In the genomic region with DNA sequence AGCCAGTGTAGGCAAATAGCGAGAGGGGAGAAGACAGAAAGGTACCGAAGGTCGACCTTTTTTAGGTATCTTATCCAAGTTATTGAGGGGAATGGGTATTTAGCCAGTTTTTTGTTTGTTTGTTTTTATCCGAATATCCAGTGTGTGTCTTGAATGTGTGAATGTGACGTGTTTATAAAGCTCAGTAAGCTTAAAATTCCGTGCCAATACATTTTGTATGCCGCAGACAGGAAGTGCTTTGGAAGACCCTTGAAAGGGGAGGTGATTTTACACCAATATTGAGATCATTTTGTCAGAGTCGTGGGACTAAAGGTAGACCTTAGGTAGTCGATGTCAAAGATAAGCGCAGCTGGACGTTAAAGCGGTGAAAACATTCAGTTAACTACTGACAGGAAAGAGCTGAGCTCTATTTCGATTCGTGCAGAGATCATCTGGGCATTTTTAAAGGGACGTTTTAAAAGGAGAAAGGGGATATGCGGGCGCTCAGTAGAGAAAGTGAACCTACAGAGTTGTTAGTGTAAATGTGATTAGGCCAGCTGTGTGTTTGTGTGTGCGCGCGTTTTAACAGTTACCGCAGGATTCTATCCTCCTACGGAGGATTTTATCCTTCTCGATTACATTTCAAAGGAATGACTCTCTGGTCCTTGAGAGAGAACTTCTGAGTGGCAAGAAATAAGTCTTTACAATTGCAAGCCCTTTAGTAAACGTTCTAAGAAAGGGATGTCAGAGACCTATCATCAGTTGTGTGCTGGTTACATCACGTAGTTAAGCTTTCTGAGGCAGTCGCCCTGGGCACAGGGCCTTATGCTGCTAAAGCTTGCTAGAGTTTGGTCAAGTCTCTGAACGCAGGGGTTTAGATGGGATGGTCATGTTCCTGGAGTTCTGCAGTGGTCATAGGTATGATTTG, we compare ENCODE assay signal across 8 cellular contexts. TPM values are rescaled to one million over a fixed set of nuclear protein-coding genes. Genes with fewer than 3 reads are reported as not detected.
DNase-seq lines count a peak whose midpoint lies in the region; ATAC-seq and TF ChIP-seq lines count a peak whose summit lies in the region.

No MANE protein-coding gene starts in this region.

- peaks cover 0 to 26% (median 21%) of the 10 kb centered on the region in 11 experiments; a peak in 18 of 22 replicates for H3K9me3 ChIP-seq in BLaER1 treated with 17β-estradiol and CSF1 and Interleukin-3, amounts not matched to agents 10 nM and 100 nM (replicated peaks in 1 of 11)
- H3K9me3 ChIP-seq in ectodermal cell (ENCODE audit: control insufficient read depth, low read length): no peaks in the 10 kb centered on the region

- no peak for TF ChIP-seq CTCF in GM20000 (IDR thresholded peaks at IDR 0.05; ENCODE audit: extremely low read depth, missing control alignments)

- DNase-seq in GM20000 (ENCODE audit: low spot score): peak; percentile 28
- peak; percentile 26 to 31 for DNase-seq in NOMO-1 (lab: John Stamatoyannopoulos, UW; ENCODE audit: unreplicated experiment in 2 of 2)
- peak; percentile 58 for DNase-seq in midbrain (lab: John Stamatoyannopoulos, UW)

- 3 to 4% methylated on average over 27 of the region's 27 CpGs for WGBS in ectodermal cell, 2 experiments

- H3K9ac ChIP-seq in BLaER1 treated with 17β-estradiol and CSF1 and Interleukin-3, amounts not matched to agents 10 nM and 100 nM: peak overlapping the region; percentile 87 to 96 (median 91)

- H4K20me1 ChIP-seq in BLaER1 treated with 17β-estradiol and CSF1 and Interleukin-3, amounts not matched to agents 10 nM and 100 nM: peaks cover 0 to 28% (median 25%) of the 10 kb centered on the region in 11 experiments; a peak in 16 of 22 replicates

- H3K36me3 ChIP-seq in BLaER1 treated with 17β-estradiol and CSF1 and Interleukin-3, amounts not matched to agents 10 nM and 100 nM: peaks cover 0 to 45% (median 21%) of the 10 kb centered on the region in 11 experiments; a peak in 14 of 22 replicates
- H3K36me3 ChIP-seq in ectodermal cell (ENCODE audit: control insufficient read depth, insufficient read depth, low read length): no peaks in the 10 kb centered on the region

- peaks cover 31 to 59% (median 36%) of the 10 kb centered on the region in 10 experiments for H3K4me1 ChIP-seq in BLaER1 treated with 17β-estradiol and CSF1 and Interleukin-3, amounts not matched to agents 10 nM and 100 nM
- peaks cover 12% of the 10 kb centered on the region for H3K4me1 ChIP-seq in ectodermal cell (ENCODE audit: control insufficient read depth, insufficient read depth, low read length)

- no peaks in the 10 kb centered on the region for H3K27me3 ChIP-seq in BLaER1 treated with 17β-estradiol and CSF1 and Interleukin-3, amounts not matched to agents 10 nM and 100 nM
- no peaks in the 10 kb centered on the region for H3K27me3 ChIP-seq in ectodermal cell (ENCODE audit: control insufficient read depth, insufficient read depth, low read length, poor library complexity, severe bottlenecking)

- H3K27ac ChIP-seq in BLaER1 treated with 17β-estradiol and CSF1 and Interleukin-3, amounts not matched to agents 10 nM and 100 nM: peak overlapping the region; percentile 85 to 98 (median 95)
- no peak overlapping the region for H3K27ac ChIP-seq in ectodermal cell (ENCODE audit: insufficient read depth, low read depth, low read length, poor library complexity, severe bottlenecking)

- peak overlapping the region; percentile 75 to 91 (median 77) for H3K4me3 ChIP-seq in BLaER1 treated with 17β-estradiol and CSF1 and Interleukin-3, amounts not matched to agents 10 nM and 100 nM
- peak overlapping the region; percentile 79 for H3K4me3 ChIP-seq in ectodermal cell (ENCODE audit: insufficient read depth, low read depth, low read length)

- peak overlapping the region; percentile 82 to 97 (median 93) for H3K4me2 ChIP-seq in BLaER1 treated with 17β-estradiol and CSF1 and Interleukin-3, amounts not matched to agents 10 nM and 100 nM

- ATAC-seq in HG03521 (IDR thresholded peaks at IDR 0.05; ENCODE audit: unreplicated experiment) (no peak), GM18907 (IDR thresholded peaks at IDR 0.05; ENCODE audit: unreplicated experiment) (no peak), HG03159 (IDR thresholded peaks at IDR 0.05; ENCODE audit: unreplicated experiment) (no peak)

RNA-seq across cellular contexts. Expression of a gene that starts 0.6 kb away (rescaled TPM):
- 62.9 TPM for polyA plus RNA-seq in ectodermal cell (2013, experiment 1 of 4)
- polyA plus RNA-seq in ectodermal cell (2013, experiment 2 of 4): 65.2 TPM
- 61.3 TPM for polyA plus RNA-seq in ectodermal cell (2013, experiment 3 of 4)
- polyA plus RNA-seq in ectodermal cell (2013, experiment 4 of 4): 65.1 TPM
